ENCODE assay signal across 1 cellular context in genomic region chr14:23162800-23163199, GRCh38.
TF ChIP-seq lines count a peak whose summit lies in the region.

No MANE protein-coding gene starts in this region.

TF ChIP-seq in H1, 55 proteins besides CTCF, POLR2A, EP300 and RAD21:
- no peak for TF ChIP-seq NANOG (IDR thresholded peaks at IDR 0.05; ENCODE audit: insufficient read depth, low read depth, low read length, poor library complexity, severe bottlenecking)
- no peak for TF ChIP-seq SP4 (IDR thresholded peaks at IDR 0.05; ENCODE audit: low read length)
- TF ChIP-seq KDM1A (IDR thresholded peaks at IDR 0.05; ENCODE audit: borderline replicate concordance, low read length): no peak
- no peak for TF ChIP-seq JUND (IDR thresholded peaks at IDR 0.05; ENCODE audit: low read length)
- TF ChIP-seq NRF1 (IDR thresholded peaks at IDR 0.05; ENCODE audit: low read depth, low read length): no peak
- TF ChIP-seq POLR2AphosphoS5 (IDR thresholded peaks at IDR 0.05; ENCODE audit: low read depth, low read length): no peak
- no peak for TF ChIP-seq CHD1 (IDR thresholded peaks at IDR 0.05; ENCODE audit: low read depth, low read length)
- TF ChIP-seq CBX5 (IDR thresholded peaks at IDR 0.05; ENCODE audit: low read depth, low read length): no peak
- TF ChIP-seq KDM4A (IDR thresholded peaks at IDR 0.05; ENCODE audit: low read depth, low read length, severe bottlenecking): no peak
- no peak for TF ChIP-seq EGR1 (IDR thresholded peaks at IDR 0.05; ENCODE audit: borderline replicate concordance, low read depth, low read length)
- no peak for TF ChIP-seq TAF7 (optimal IDR thresholded peaks at IDR 0.05; ENCODE audit: borderline replicate concordance, low read depth, low read length)
- no peak for TF ChIP-seq JUN (IDR thresholded peaks at IDR 0.05; ENCODE audit: low read depth, low read length)
- TF ChIP-seq, protein P1, sequence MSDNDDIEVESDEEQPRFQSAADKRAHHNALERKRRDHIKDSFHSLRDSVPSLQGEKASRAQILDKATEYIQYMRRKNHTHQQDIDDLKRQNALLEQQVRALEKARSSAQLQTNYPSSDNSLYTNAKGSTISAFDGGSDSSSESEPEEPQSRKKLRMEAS (IDR thresholded peaks at IDR 0.05): no peak
